Comparison of ENCODE assay signal across 1 cellular context in genomic region chr3:25895031-25895430, GRCh38.
TF ChIP-seq lines count a peak whose summit lies in the region.

No MANE protein-coding gene starts in this region.

TF ChIP-seq in IMR-90, 13 proteins besides CTCF, POLR2A, EP300 and RAD21 (continued from another document):
- TF ChIP-seq USF2 (IDR thresholded peaks at IDR 0.05; ENCODE audit: low read depth, low read length) (no peak), BHLHE40 (IDR thresholded peaks at IDR 0.05; ENCODE audit: low read depth, low read length) (no peak), RFX5 (IDR thresholded peaks at IDR 0.05; ENCODE audit: low read depth, low read length) (no peak), RCOR1 (IDR thresholded peaks at IDR 0.05; ENCODE audit: insufficient replicate concordance, low read length) (no peak)
